In genomic region chr20:47531468-47531867, GRCh38 we compare ENCODE assay signal across 2 cellular contexts.
TF ChIP-seq lines count a peak whose summit lies in the region.

No MANE protein-coding gene starts in this region.

TF ChIP-seq in GM23338, 12 proteins besides CTCF, POLR2A, EP300 and RAD21 (continued from another document):
- TF ChIP-seq EZH2 (IDR thresholded peaks at IDR 0.05; ENCODE audit: low read depth, unreplicated experiment) (no peak), STAT1 (IDR thresholded peaks at IDR 0.05; ENCODE audit: unreplicated experiment) (no peak), POLR2AphosphoS5 (IDR thresholded peaks at IDR 0.05; ENCODE audit: low read depth) (no peak), ZNF462 (CRISPR knock-in tag; IDR thresholded peaks at IDR 0.05) (no peak), REST (IDR thresholded peaks at IDR 0.05; ENCODE audit: unreplicated experiment) (no peak)

TF ChIP-seq in liver, 16 proteins besides CTCF, POLR2A, EP300 and RAD21 (continued from another document):
- no peak for TF ChIP-seq REST (IDR thresholded peaks at IDR 0.05)
- no peak for TF ChIP-seq HNF4G (IDR thresholded peaks at IDR 0.05)
- TF ChIP-seq YY1 (IDR thresholded peaks at IDR 0.05) = no peak
- TF ChIP-seq EGR1 (IDR thresholded peaks at IDR 0.05; ENCODE audit: low read depth in 2 of 2) = no peak
- no peak for TF ChIP-seq FOXA1 (IDR thresholded peaks at IDR 0.05)
- no peak for TF ChIP-seq SP1 (IDR thresholded peaks at IDR 0.05)
- TF ChIP-seq GABPA (IDR thresholded peaks at IDR 0.05 in 1 of 2, conservative IDR thresholded peaks at IDR 0.05 in 1 of 2) = no peak
- peak; percentile 37 to 40 for TF ChIP-seq RXRA (IDR thresholded peaks at IDR 0.05)
- TF ChIP-seq ZBTB33 (IDR thresholded peaks at IDR 0.05) = no peak
- no peak for TF ChIP-seq FOXA2 (IDR thresholded peaks at IDR 0.05)
